In the genomic region with DNA sequence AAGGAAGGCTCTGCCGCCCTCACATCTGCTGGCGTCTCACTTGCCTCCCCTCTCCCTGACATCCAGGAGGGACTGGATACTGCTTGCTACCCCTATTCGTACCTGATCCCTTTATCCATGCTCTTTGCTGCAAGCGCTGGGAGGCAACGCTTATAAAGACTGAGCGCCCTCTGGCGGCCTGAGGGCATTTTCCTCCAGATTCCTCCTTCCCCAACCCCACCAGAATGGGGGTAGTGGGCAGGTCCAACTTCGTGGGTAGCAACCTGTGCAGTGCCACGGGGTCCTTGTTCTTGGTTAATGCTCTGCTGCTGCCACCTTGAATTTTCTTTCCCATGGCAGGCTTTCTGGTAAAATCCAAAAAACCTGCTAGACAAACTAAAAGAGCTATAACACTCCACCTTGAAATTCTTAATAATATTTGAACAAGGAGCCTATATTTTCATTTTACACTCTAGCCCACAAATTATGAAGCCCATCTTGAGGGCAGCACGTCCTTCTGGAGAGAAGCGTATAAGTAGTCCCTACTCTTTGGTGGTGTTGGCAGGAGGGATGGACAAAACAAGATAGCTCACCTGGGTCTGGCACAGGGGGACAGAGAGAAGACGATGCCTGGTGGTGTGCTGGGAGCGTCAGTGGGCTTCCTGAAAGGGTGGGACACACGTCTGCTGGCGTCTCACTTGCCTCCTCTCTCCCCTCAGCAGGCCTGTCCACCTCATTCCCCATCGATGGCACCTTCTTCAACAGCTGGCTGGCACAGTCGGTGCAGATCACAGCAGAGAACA, we compare ENCODE assay signal across 9 cellular contexts. TPM values are rescaled to one million over a fixed set of nuclear protein-coding genes. Genes with fewer than 3 reads are reported as not detected.
DNase-seq lines count a peak whose midpoint lies in the region; ATAC-seq and TF ChIP-seq lines count a peak whose summit lies in the region.
"Had no signal": no experiment of that assay in that cellular context is flagged by ENCODE, and none has a peak within 500 bp of the region (broad histone marks: within the 10 kb centered on the region; RNA-seq: fewer than 3 reads in every experiment).

No MANE protein-coding gene starts in this region.

- H2AFZ ChIP-seq in neural progenitor cell (replicated peaks) = peak overlapping the region; percentile 62

- H3K36me3 Mint-ChIP-seq in activated T-cell treated with anti-CD3 and anti-CD28 coated beads, Interleukin-2, amount 50 U/mL, for 72 hours (ENCODE audit: insufficient read depth in 2 of 2) = peaks cover 0 to 13% of the 10 kb centered on the region in 2 donors
- H3K36me3 Mint-ChIP-seq in neural progenitor cell = no peaks in the 10 kb centered on the region

- no peaks in the 10 kb centered on the region for H3K9me3 ChIP-seq in neural progenitor cell (ENCODE audit: low read depth)

- peaks cover 16% of the 10 kb centered on the region for H3K4me1 Mint-ChIP-seq in activated T-cell treated with anti-CD3 and anti-CD28 coated beads, Interleukin-2, amount 50 U/mL, for 72 hours (ENCODE audit: low read depth)
- peaks cover 9% of the 10 kb centered on the region for H3K4me1 Mint-ChIP-seq in neural progenitor cell

- no peak overlapping the region for H3K9ac ChIP-seq in neural progenitor cell

- H3K4me3 ChIP-seq in fibroblast of pulmonary artery (replicated peaks; ENCODE audit: low read depth, low read length) (no peak overlapping the region), neural progenitor cell (no peak overlapping the region)

- no peaks in the 10 kb centered on the region for H3F3A ChIP-seq in neural progenitor cell (ENCODE audit: low read depth)

- no peak overlapping the region for H3K4me2 ChIP-seq in neural progenitor cell

- H3K4me1 ChIP-seq in neural progenitor cell = no peaks in the 10 kb centered on the region

- H3K27me3 Mint-ChIP-seq in activated T-cell treated with anti-CD3 and anti-CD28 coated beads, Interleukin-2, amount 50 U/mL, for 72 hours (ENCODE audit: low read depth) = no peaks in the 10 kb centered on the region
- peaks cover 12% of the 10 kb centered on the region for H3K27me3 Mint-ChIP-seq in neural progenitor cell (ENCODE audit: insufficient read depth, low read depth)
- H3K27me3 Mint-ChIP-seq: dendritic cell treated with granulocyte-macrophage colony-stimulating factor and Interleukin-4, amounts not matched to agents 40 ng/mL and 50 ng/mL, for 4 days had no signal

- no peak overlapping the region for H3K27ac ChIP-seq in neural progenitor cell

- peak overlapping the region; percentile 3 for H3K27ac Mint-ChIP-seq in activated T-cell treated with anti-CD3 and anti-CD28 coated beads, Interleukin-2, amount 50 U/mL, for 72 hours
- H3K27ac Mint-ChIP-seq in neural progenitor cell = peak overlapping the region; percentile 29
- H3K27ac Mint-ChIP-seq: dendritic cell treated with granulocyte-macrophage colony-stimulating factor and Interleukin-4, amounts not matched to agents 40 ng/mL and 50 ng/mL, for 4 days had no signal

- no peaks in the 10 kb centered on the region for H3K79me2 ChIP-seq in neural progenitor cell (ENCODE audit: low read depth)

- no peak overlapping the region for H3K4me3 Mint-ChIP-seq in activated T-cell treated with anti-CD3 and anti-CD28 coated beads, Interleukin-2, amount 50 U/mL, for 72 hours
- no peak overlapping the region for H3K4me3 Mint-ChIP-seq in neural progenitor cell
- H3K4me3 Mint-ChIP-seq: dendritic cell treated with granulocyte-macrophage colony-stimulating factor and Interleukin-4, amounts not matched to agents 40 ng/mL and 50 ng/mL, for 4 days had no signal

- no peaks in the 10 kb centered on the region for H3K36me3 ChIP-seq in neural progenitor cell

- H3K27me3 ChIP-seq in neural progenitor cell = no peaks in the 10 kb centered on the region

- no peaks in the 10 kb centered on the region for H3K9me3 Mint-ChIP-seq in activated T-cell treated with anti-CD3 and anti-CD28 coated beads, Interleukin-2, amount 50 U/mL, for 72 hours
- no peaks in the 10 kb centered on the region for H3K9me3 Mint-ChIP-seq in neural progenitor cell
- H3K9me3 Mint-ChIP-seq: dendritic cell treated with granulocyte-macrophage colony-stimulating factor and Interleukin-4, amounts not matched to agents 40 ng/mL and 50 ng/mL, for 4 days had no signal

- DNase-seq in DMS79 (lab: John Stamatoyannopoulos, UW) (peak; percentile 3), Kasumi-1 (lab: John Stamatoyannopoulos, UW) (peak; percentile 72 to 84), RPMI7951 (ENCODE audit: low read depth) (peak; percentile 69), fibroblast of pulmonary artery (ENCODE audit: low read depth) (peak; percentile 80), neural progenitor cell (ENCODE audit: low spot score) (peak; percentile 94), stromal cell of bone marrow (ENCODE audit: low read depth) (peak; percentile 58)
- peak; percentile 81 to 82 for DNase-seq in activated T-cell treated with anti-CD3 and anti-CD28 coated beads, Interleukin-2, amount 50 U/mL, for 72 hours

- peak; percentile 89 for TF ChIP-seq CTCF in fibroblast of pulmonary artery (IDR thresholded peaks at IDR 0.05; ENCODE audit: low read length, missing control alignments)
- TF ChIP-seq CTCF in neural progenitor cell (IDR thresholded peaks at IDR 0.05) = peak; percentile 95

- H4K20me1 ChIP-seq in neural progenitor cell (ENCODE audit: low read depth) = no peaks in the 10 kb centered on the region

- peak; percentile 66 to 67 for ATAC-seq in activated T-cell treated with anti-CD3 and anti-CD28 coated beads, Interleukin-2, amount 50 U/mL, for 72 hours (replicated peaks in 1 of 2)
- no peak for ATAC-seq in GM19455 (IDR thresholded peaks at IDR 0.05; ENCODE audit: unreplicated experiment)

RNA-seq across cellular contexts. Expression of a gene that starts 52.5 kb away (rescaled TPM):
- total RNA-seq in RPMI7951 (2014; rRNA removed; shearing (Covaris generic)) = 8.3 and 10.7 TPM in 2 replicates
- 10 to 100 TPM; 87.0 to 88.8 TPM for total RNA-seq in activated T-cell treated with anti-CD3 and anti-CD28 coated beads, Interleukin-2, amount 50 U/mL, for 72 hours
- 1.7 and 2.3 TPM in 2 replicates for total RNA-seq in neural progenitor cell (ENCODE audit: low replicate concordance)

RNA-seq across cellular contexts. Expression of a gene that starts 54.6 kb away (rescaled TPM):
- total RNA-seq in RPMI7951 (2014; rRNA removed; shearing (Covaris generic)) = 42.4 and 69.1 TPM in 2 replicates
- 10 to 100 TPM; 68.7 to 85.0 TPM for total RNA-seq in activated T-cell treated with anti-CD3 and anti-CD28 coated beads, Interleukin-2, amount 50 U/mL, for 72 hours
- total RNA-seq in neural progenitor cell (ENCODE audit: low replicate concordance) = 28.9 and 31.4 TPM in 2 replicates

Comparison
In these comparisons a context has a peak if more than half of its experiments do, and no peak if none do; other contexts are left out.
1. DNase-seq: peak in every context shown above with its lines; median percentile 94 in neural progenitor cell; 82 in activated T-cell treated with anti-CD3 and anti-CD28 coated beads, Interleukin-2, amount 50 U/mL, for 72 hours; 80 in fibroblast of pulmonary artery; 78 in Kasumi-1; 69 in RPMI7951; 58 in stromal cell of bone marrow; 3 in DMS79.